ENCODE assay signal across 17 cellular contexts in genomic region chr4:95546236-95546635, GRCh38. TPM values are rescaled to one million over a fixed set of nuclear protein-coding genes. Genes with fewer than 3 reads are reported as not detected.
DNase-seq lines count a peak whose midpoint lies in the region; ATAC-seq and TF ChIP-seq lines count a peak whose summit lies in the region.
"Had no signal": no experiment of that assay in that cellular context is flagged by ENCODE, and none has a peak within 500 bp of the region (broad histone marks: within the 10 kb centered on the region; RNA-seq: fewer than 3 reads in every experiment).

No MANE protein-coding gene starts in this region.

- intact Hi-C loops in left lung (cut with DNase I): no loop called here

- H3K4me1 ChIP-seq in HUES64 (ENCODE audit: insufficient read depth, low read length): peaks cover 23% of the 10 kb centered on the region
- H3K4me1 ChIP-seq in left lung: peaks cover 0 to 21% of the 10 kb centered on the region in 2 donors
- H3K4me1 ChIP-seq: BLaER1, HAP-1, parathyroid adenoma had no signal

- no peak overlapping the region for H3K9ac ChIP-seq in HUES64 (ENCODE audit: low read depth, low read length)
- H3K9ac ChIP-seq: BLaER1, parathyroid adenoma had no signal

- H3K27ac ChIP-seq in HUES64 (ENCODE audit: low read depth, low read length) (no peak overlapping the region), caudate nucleus (ENCODE audit: low read depth, low read length) (peak overlapping the region; percentile 97), left lung (peak overlapping the region in 1 of 2 donors; percentile 87), substantia nigra (ENCODE audit: low read depth, low read length, poor library complexity, severe bottlenecking) (peak overlapping the region; percentile 4)
- H3K27ac ChIP-seq: BLaER1, parathyroid adenoma, SK-N-MC had no signal

- H3K4me3 ChIP-seq in HUES64 (ENCODE audit: low read length) (peak overlapping the region; percentile 74), left lung (peak overlapping the region; percentile 43 to 46)
- H3K4me3 ChIP-seq: BLaER1, HAP-1, SK-N-MC had no signal

- DNase-seq in caudate nucleus (lab: John Stamatoyannopoulos, UW) (no peak), left lung (no peak), substantia nigra (lab: John Stamatoyannopoulos, UW) (no peak), NCI-H146 (lab: John Stamatoyannopoulos, UW) (no peak), ecto neural progenitor cell (ENCODE audit: low spot score) (no peak), NCI-H1436 (lab: John Stamatoyannopoulos, UW) (no peak)
- DNase-seq: activated CD4-positive, CD25-positive, alpha-beta regulatory T cell; activated CD8-positive, alpha-beta memory T cell treated with anti-CD3 and anti-CD28 coated beads, Interleukin-2, amount 50 U/mL, for 4 hours; activated naive CD8-positive, alpha-beta T cell treated with anti-CD3 and anti-CD28 coated beads, Interleukin-2, amount 50 U/mL, for 24 hours; effector memory CD8-positive, alpha-beta T cell had no signal

- H3K27me3 ChIP-seq in HUES64 (ENCODE audit: insufficient read depth, low read length) (peaks cover 63% of the 10 kb centered on the region), left lung (peaks cover 10 to 57% of the 10 kb centered on the region in 2 donors)
- H3K27me3 ChIP-seq: BLaER1 had no signal

- TF ChIP-seq CTCF in left lung (IDR thresholded peaks at IDR 0.05): no peak

- ATAC-seq in left lung: no peak
- ATAC-seq in HG02981 (IDR thresholded peaks at IDR 0.05; ENCODE audit: unreplicated experiment): no peak
- ATAC-seq: activated naive CD8-positive, alpha-beta T cell treated with anti-CD3 and anti-CD28 coated beads, Interleukin-2, amount 50 U/mL, for 24 hours; effector memory CD8-positive, alpha-beta T cell had no signal

- 61% methylated on average over 4 of the region's 4 CpGs for WGBS in HUES64

- no peaks in the 10 kb centered on the region for H3K9me3 ChIP-seq in HUES64 (ENCODE audit: insufficient read depth, low read depth, low read length)
- no peaks in the 10 kb centered on the region for H3K9me3 ChIP-seq in left lung
- H3K9me3 ChIP-seq: HAP-1 had no signal

- H3K36me3 ChIP-seq in HUES64 (ENCODE audit: insufficient read depth, low read length) (no peaks in the 10 kb centered on the region), left lung (no peaks in the 10 kb centered on the region)
- H3K36me3 ChIP-seq: BLaER1, HAP-1 had no signal

RNA-seq across cellular contexts. Expression of gene UNC5C, which starts 2.5 kb away (rescaled TPM):
- 3.3 TPM for polyA plus RNA-seq in HUES64 (2013, experiment 1 of 2)
- polyA plus RNA-seq in HUES64 (2013, experiment 2 of 2): 7.1 TPM
- 10 to 100 TPM in 1 of 2 donors, 1 to 10 TPM in 1; 9.0 to 14.4 TPM for total RNA-seq in left lung
- total RNA-seq: Daoy had no signal
